9 cellular contexts compared by ENCODE assay signal in genomic region chr17:77332981-77333685, GRCh38.
A peak's percentile ranks its signal among the peaks of the same experiment; 100 is the strongest.
DNase-seq lines count a peak whose midpoint lies in the region; ATAC-seq and TF ChIP-seq lines count a peak whose summit lies in the region.
"Had no signal": no experiment of that assay in that cellular context is flagged by ENCODE, and none has a peak within 500 bp of the region (broad histone marks: within the 10 kb centered on the region; RNA-seq: fewer than 3 reads in every experiment).

No MANE protein-coding gene starts in this region.

- no peaks in the 10 kb centered on the region for H3K9me3 ChIP-seq in PC-9 (ENCODE audit: insufficient read depth, low read depth)

- peak overlapping the region; percentile 82 for H3K4me3 Mint-ChIP-seq in central memory CD8-positive, alpha-beta T cell

- peaks cover 23% of the 10 kb centered on the region; the same call in 1 of the 2 replicates for H4K20me1 ChIP-seq in PC-9 (ENCODE audit: insufficient read depth)

- H3K9me2 ChIP-seq in PC-9 (ENCODE audit: insufficient read depth), result no peaks in the 10 kb centered on the region

- peaks cover 31% of the 10 kb centered on the region for H3K4me1 ChIP-seq in PC-9 (replicated peaks; ENCODE audit: insufficient read depth)

- DNase-seq in ELR (ENCODE audit: low read depth) (peak; percentile 97), PC-9 (peak in 1 of 2 experiments; percentile 70), sciatic nerve (ENCODE audit: low spot score) (peak; percentile 51)
- DNase-seq in central memory CD8-positive, alpha-beta T cell (ENCODE audit: low spot score in 2 of 2), result no peak

- no peaks in the 10 kb centered on the region for H3K27me3 ChIP-seq in PC-9 (ENCODE audit: insufficient read depth, low read depth)

- no TSS peak for BruUV-seq in PC-9 (replicated peaks; lab: Mats Ljungman, UMichigan)

- POLR2A ChIA-PET in PC-9 (lab: Charles Lee; ENCODE audit: unreplicated experiment), result no interaction called here

- peaks cover 61% of the 10 kb centered on the region for H3K79me2 ChIP-seq in PC-9 (ENCODE audit: low read depth)

- peaks cover 10% of the 10 kb centered on the region for H3K36me3 Mint-ChIP-seq in central memory CD8-positive, alpha-beta T cell (ENCODE audit: insufficient read depth)

- CTCF ChIA-PET in PC-9 (lab: Charles Lee), result no interaction called here

- intact Hi-C loops in PC-9 (cut with micrococcal nuclease; ENCODE audit: unreplicated experiment), result loop anchor here (2.0 to 10.0 kb wide), 4 partner anchors 62 to 682 kb away; no protein-coding TSS in a partner anchor
- intact Hi-C loops in sciatic nerve (cut with DNase I), result no loop called here

- no peak overlapping the region for H2AFZ ChIP-seq in PC-9

- H3F3A ChIP-seq in PC-9 (ENCODE audit: insufficient read depth, low read depth), result peaks cover 34% of the 10 kb centered on the region

- peaks cover 38% of the 10 kb centered on the region for H3K4me1 Mint-ChIP-seq in central memory CD8-positive, alpha-beta T cell

- peak overlapping the region; percentile 78 for H3K27ac ChIP-seq in PC-9
- H3K27ac ChIP-seq: thoracic aorta had no signal

- H3K9me3 Mint-ChIP-seq in central memory CD8-positive, alpha-beta T cell, result no peaks in the 10 kb centered on the region

- H3K36me3 ChIP-seq in PC-9 (ENCODE audit: low read depth), result no peaks in the 10 kb centered on the region
- H3K36me3 ChIP-seq: thoracic aorta had no signal

- no peak for ATAC-seq in central memory CD8-positive, alpha-beta T cell (replicated peaks; ENCODE audit: extremely low read depth, poor library complexity, severe bottlenecking)
- ATAC-seq in sciatic nerve, result no peak
- no peak for ATAC-seq in GM21515 (IDR thresholded peaks at IDR 0.05; ENCODE audit: unreplicated experiment)
- ATAC-seq in GM18873 (IDR thresholded peaks at IDR 0.05; ENCODE audit: low FRiP score, unreplicated experiment), result no peak
- no peak for ATAC-seq in GM19328 (IDR thresholded peaks at IDR 0.05; ENCODE audit: unreplicated experiment)
- ATAC-seq in HG03439 (IDR thresholded peaks at IDR 0.05; ENCODE audit: unreplicated experiment), result no peak

- peak overlapping the region; percentile 85 for H3K27ac Mint-ChIP-seq in central memory CD8-positive, alpha-beta T cell (ENCODE audit: low read depth)

- H3K27me3 Mint-ChIP-seq in central memory CD8-positive, alpha-beta T cell, result no peaks in the 10 kb centered on the region

- TF ChIP-seq CTCF in PC-9 (conservative IDR thresholded peaks at IDR 0.05), result no peak

- peak overlapping the region; percentile 23; the same call in 1 of the 2 replicates for H3K4me3 ChIP-seq in PC-9
- H3K4me3 ChIP-seq: thoracic aorta had no signal

- H3K4me2 ChIP-seq in PC-9, result peak overlapping the region; percentile 65

Comparison
In these comparisons a context has a peak if more than half of its experiments do, and no peak if none do; other contexts are left out.
1. DNase-seq: peak in ELR (single experiment) and sciatic nerve (single experiment); none in central memory CD8-positive, alpha-beta T cell (0 of 2).